In genomic region chr2:219434718-219435525, GRCh38 we compare ENCODE assay signal across 9 cellular contexts. TPM values are rescaled to one million over a fixed set of nuclear protein-coding genes. Genes with fewer than 3 reads are reported as not detected.
DNase-seq lines count a peak whose midpoint lies in the region; ATAC-seq and TF ChIP-seq lines count a peak whose summit lies in the region.
"Had no signal": no experiment of that assay in that cellular context is flagged by ENCODE, and none has a peak within 500 bp of the region (broad histone marks: within the 10 kb centered on the region; RNA-seq: fewer than 3 reads in every experiment).

TSS of gene SPEG (plus strand) at chr2:219434843. CDS start at chr2:219434978, 135 bp downstream.

- peak; percentile 29 for ATAC-seq in CD8-positive, alpha-beta T cell
- ATAC-seq in left ventricle myocardium superior, result peak; percentile 60
- ATAC-seq in HG03565 (IDR thresholded peaks at IDR 0.05; ENCODE audit: unreplicated experiment), result no peak

- H3K4me1 ChIP-seq in CD8-positive, alpha-beta T cell (ENCODE audit: insufficient read depth, low read length), result no peaks in the 10 kb centered on the region
- peaks cover 2% of the 10 kb centered on the region for H3K4me1 ChIP-seq in ovary (ENCODE audit: insufficient read depth)

- H3K4me3 Mint-ChIP-seq in CD8-positive, alpha-beta T cell, result peak within 1 kb of the TSS; percentile 9
- H3K4me3 Mint-ChIP-seq: activated CD4-positive, alpha-beta memory T cell treated with anti-CD3 and anti-CD28 coated beads for 36 hours had no signal

- no peak for TF ChIP-seq EP300 in ovary (IDR thresholded peaks at IDR 0.05)

- no peak for TF ChIP-seq CTCF in CD8-positive, alpha-beta T cell (IDR thresholded peaks at IDR 0.05)
- TF ChIP-seq CTCF in WERI-Rb-1 (IDR thresholded peaks at IDR 0.05; ENCODE audit: low read depth, low read length) (no peak), ovary (IDR thresholded peaks at IDR 0.05) (no peak)

- POLR2A ChIA-PET in CD8-positive, alpha-beta T cell (lab: Charles Lee), result no interaction called here

- no peak within 1 kb of the TSS for H3K27ac Mint-ChIP-seq in CD8-positive, alpha-beta T cell
- H3K27ac Mint-ChIP-seq: activated CD4-positive, alpha-beta memory T cell treated with anti-CD3 and anti-CD28 coated beads for 36 hours had no signal

- H3K4me3 ChIP-seq in CD8-positive, alpha-beta T cell (ENCODE audit: low read depth, low read length), result no peak within 1 kb of the TSS
- H3K4me3 ChIP-seq in WERI-Rb-1 (ENCODE audit: low read depth, low read length), result no peak within 1 kb of the TSS
- H3K4me3 ChIP-seq in ovary, result peak within 1 kb of the TSS; percentile 5

- 9 to 20% (median 10%) methylated on average over 31 to 77 of the region's 77 CpGs for WGBS in ovary, 3 donors

- H3K4me1 Mint-ChIP-seq in CD8-positive, alpha-beta T cell (ENCODE audit: low read depth), result peaks cover 6% of the 10 kb centered on the region

- no peaks in the 10 kb centered on the region for H3K36me3 ChIP-seq in CD8-positive, alpha-beta T cell (ENCODE audit: insufficient read depth, low read length)
- H3K36me3 ChIP-seq in WERI-Rb-1 (no peaks in the 10 kb centered on the region), ovary (no peaks in the 10 kb centered on the region)

- no peak for TF ChIP-seq POLR2A in ovary (IDR thresholded peaks at IDR 0.05)

- CTCF ChIA-PET in CD8-positive, alpha-beta T cell (lab: Charles Lee), result interaction anchor here (2.4 to 3.0 kb wide), 2 partner anchors 32 to 95 kb away, joined by 8 to 10 read pairs; no protein-coding TSS in a partner anchor

- H3K27me3 Mint-ChIP-seq in CD8-positive, alpha-beta T cell (ENCODE audit: low read depth), result peaks cover 20% of the 10 kb centered on the region

- intact Hi-C loops in CD8-positive, alpha-beta T cell (cut with DNase I, micrococcal nuclease), result no loop called here
- intact Hi-C loops in left ventricle myocardium superior (cut with micrococcal nuclease) (no loop called here), ovary (cut with DNase I) (no loop called here), head of caudate nucleus (cut with DNase I) (no loop called here)

- no peaks in the 10 kb centered on the region for H3K9me3 Mint-ChIP-seq in CD8-positive, alpha-beta T cell
- H3K9me3 Mint-ChIP-seq: activated CD4-positive, alpha-beta memory T cell treated with anti-CD3 and anti-CD28 coated beads for 36 hours had no signal

- H3K9me3 ChIP-seq in CD8-positive, alpha-beta T cell (ENCODE audit: low read length), result no peaks in the 10 kb centered on the region
- H3K9me3 ChIP-seq in WERI-Rb-1 (ENCODE audit: severe bottlenecking) (no peaks in the 10 kb centered on the region), ovary (no peaks in the 10 kb centered on the region)

- H3K27ac ChIP-seq in CD8-positive, alpha-beta T cell (ENCODE audit: low read depth, low read length), result no peak within 1 kb of the TSS
- H3K27ac ChIP-seq in WERI-Rb-1 (peak within 1 kb of the TSS; percentile 44), ovary (peak within 1 kb of the TSS in 1 of 2 donors; percentile 29)

- no peak for DNase-seq in CD8-positive, alpha-beta T cell
- no peak for DNase-seq in WERI-Rb-1
- DNase-seq in left ventricle myocardium superior, result peak; percentile 62
- DNase-seq in ovary, result peak in 2 of 5 donors; percentile 38 to 48
- DNase-seq in NCI-H345 (lab: John Stamatoyannopoulos, UW), result no peak
- no peak for DNase-seq in head of caudate nucleus
- no peak for DNase-seq in activated CD8-positive, alpha-beta memory T cell treated with anti-CD3 and anti-CD28 coated beads, Interleukin-2, amount 50 U/mL, for 4 hours
- DNase-seq: activated CD4-positive, alpha-beta memory T cell treated with anti-CD3 and anti-CD28 coated beads for 36 hours had no signal

- H3K36me3 Mint-ChIP-seq in CD8-positive, alpha-beta T cell, result no peaks in the 10 kb centered on the region
- H3K36me3 Mint-ChIP-seq: activated CD4-positive, alpha-beta memory T cell treated with anti-CD3 and anti-CD28 coated beads for 36 hours had no signal

- peaks cover 5% of the 10 kb centered on the region for H3K27me3 ChIP-seq in CD8-positive, alpha-beta T cell (ENCODE audit: insufficient read depth, low read length)
- H3K27me3 ChIP-seq in WERI-Rb-1 (ENCODE audit: insufficient read depth, low read depth, severe bottlenecking) (no peaks in the 10 kb centered on the region), ovary (no peaks in the 10 kb centered on the region)

RNA-seq across cellular contexts. Expression of gene SPEG, which starts in this region (rescaled TPM):
- 10 to 100 TPM; 18.1 to 21.8 TPM for total RNA-seq in CD8-positive, alpha-beta T cell
- 111 TPM for total RNA-seq in left ventricle myocardium superior
- 10 to 100 TPM; 13.9 to 79.7 (median 29.6) TPM for total RNA-seq in ovary
- polyA plus RNA-seq in ovary, result 10 to 100 TPM in 1 of 2 donors, 1 to 10 TPM in 1; 9.9 to 31.4 TPM
